In the genomic region with DNA sequence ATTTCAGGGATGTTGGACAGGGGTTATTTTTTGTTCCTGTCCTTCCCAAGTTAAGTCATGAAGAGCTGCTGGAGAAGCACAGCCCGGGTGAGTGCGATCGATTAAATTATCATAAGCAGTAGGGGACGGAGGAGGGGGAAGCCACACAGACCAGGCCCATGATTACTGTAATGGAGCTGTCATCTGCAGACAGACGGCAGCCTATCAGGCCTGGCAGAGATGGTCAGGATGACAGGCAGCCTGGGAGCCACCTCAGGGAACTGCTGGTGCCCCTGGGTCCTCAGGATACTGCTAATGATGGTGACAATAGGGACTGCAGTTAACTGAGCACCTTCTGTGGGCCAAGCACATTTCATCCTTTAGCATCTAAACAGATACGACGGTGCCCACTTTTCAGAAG, we compare ENCODE assay signal across 16 cellular contexts.
DNase-seq lines count a peak whose midpoint lies in the region; ATAC-seq, FAIRE-seq and TF ChIP-seq lines count a peak whose summit lies in the region.
"Had no signal": no experiment of that assay in that cellular context is flagged by ENCODE, and none has a peak within 500 bp of the region (broad histone marks: within the 10 kb centered on the region; RNA-seq: fewer than 3 reads in every experiment).

No MANE protein-coding gene starts in this region.

- H3K9ac ChIP-seq in SK-N-SH = no peak overlapping the region
- no peak overlapping the region for H3K9ac ChIP-seq in K562 (ENCODE audit: insufficient read depth in 1 of 2, low read depth in 2 of 2, low read length in 2 of 2)
- H3K9ac ChIP-seq: BLaER1 treated with 17β-estradiol and CSF1 and Interleukin-3, amounts not matched to agents 10 nM and 100 nM had no signal

- no peak overlapping the region for H3K4me3 ChIP-seq in SK-N-SH (ENCODE audit: low read depth in 2 of 2, low read length in 1 of 2)
- no peak overlapping the region for H3K4me3 ChIP-seq in K562
- H3K4me3 ChIP-seq in esophagus squamous epithelium = no peak overlapping the region
- H3K4me3 ChIP-seq: BLaER1 treated with 17β-estradiol and CSF1 and Interleukin-3, amounts not matched to agents 10 nM and 100 nM; GM12878 had no signal

- TF ChIP-seq RAD21 in SK-N-SH (IDR thresholded peaks at IDR 0.05; ENCODE audit: low read length) (no peak), K562 (CRISPR knock-in tag; conservative IDR thresholded peaks at IDR 0.05 in 1 of 2, IDR thresholded peaks at IDR 0.05 in 1 of 2) (no peak)

- TF ChIP-seq POLR2A in K562 (conservative IDR thresholded peaks at IDR 0.05) = no peak
- no peak for TF ChIP-seq POLR2A in esophagus squamous epithelium (IDR thresholded peaks at IDR 0.05)

- DNase-seq in SK-N-SH (peak; percentile 64), NCI-H2227 treated with DMSO at 0.1 percent for 48 hours (lab: John Stamatoyannopoulos, UW) (peak; percentile 68), K562 (ENCODE audit: extremely low read depth in 1 of 4, low spot score in 3 of 4) (peak in 1 of 4 experiments; percentile 19), esophagus squamous epithelium (lab: John Stamatoyannopoulos, UW) (no peak), iPS-NIHi11 (ENCODE audit: low spot score) (no peak)
- no peak for DNase-seq in activated CD8-positive, alpha-beta memory T cell treated with anti-CD3 and anti-CD28 coated beads for 24 hours
- DNase-seq: 8988T; Calu3; CD8-positive, alpha-beta T cell; GF-D8 had no signal

- H2AFZ ChIP-seq in SK-N-SH (ENCODE audit: low read depth) (no peak overlapping the region), K562 (ENCODE audit: low read depth, low read length) (no peak overlapping the region)

- POLR2A ChIA-PET in SK-N-SH (lab: Yijun Ruan, JAX) = interaction anchor here (0.6 kb wide), 1 partner anchor 823 kb away, joined by 4 read pairs; no protein-coding TSS in a partner anchor
- POLR2A ChIA-PET in K562 (lab: Yijun Ruan, JAX) = interaction anchor here (0.6 kb wide), 2 partner anchors 25 to 134 kb away, joined by 3 to 4 read pairs; no protein-coding TSS in a partner anchor

- H3K27ac ChIP-seq in SK-N-SH (ENCODE audit: low read depth in 2 of 2, low read length in 1 of 2) = no peak overlapping the region
- no peak overlapping the region for H3K27ac ChIP-seq in K562 (ENCODE audit: extremely low read depth, low read depth, low read length)
- H3K27ac ChIP-seq in esophagus squamous epithelium = no peak overlapping the region

- ATAC-seq in SK-N-SH treated with all-trans-retinoic acid at 6 μM for 48 hours (no peak), K562 (peak; percentile 25; the same call in 1 of the 3 replicates), HG03521 (IDR thresholded peaks at IDR 0.05; ENCODE audit: unreplicated experiment) (no peak)
- ATAC-seq: CD8-positive, alpha-beta T cell; GM12878; HCT116 had no signal

- FAIRE-seq in K562 (lab: Jason Lieb, UNC) = no peak
- FAIRE-seq: GM12878, H54 had no signal

- H4K20me1 ChIP-seq in SK-N-SH (ENCODE audit: insufficient read depth) (no peaks in the 10 kb centered on the region), K562 (replicated peaks; ENCODE audit: control insufficient read depth, insufficient read depth, low read length) (no peaks in the 10 kb centered on the region)
- H4K20me1 ChIP-seq: BLaER1 treated with 17β-estradiol and CSF1 and Interleukin-3, amounts not matched to agents 10 nM and 100 nM had no signal

- CTCF ChIA-PET in SK-N-SH (lab: Yijun Ruan, JAX) (interaction anchor here (1.6 kb wide), 1 partner anchor 30 kb away, joined by 4 read pairs; no protein-coding TSS in a partner anchor), K562 (lab: Yijun Ruan, JAX; ENCODE audit: low intra/inter-chr PET ratio) (no interaction called here)

- intact Hi-C loops in K562 (cut with micrococcal nuclease) (no loop called here), esophagus squamous epithelium (cut with DNase I) (no loop called here)

- H3K27me3 ChIP-seq in SK-N-SH (ENCODE audit: insufficient read depth) (no peaks in the 10 kb centered on the region), K562 (ENCODE audit: control insufficient read depth in 2 of 2, insufficient read depth in 2 of 2, low read length in 2 of 2) (peaks cover 6 to 21% of the 10 kb centered on the region in 2 experiments; a peak in 4 of 5 replicates), esophagus squamous epithelium (peaks cover 0 to 16% (median 0%) of the 10 kb centered on the region in 4 donors)
- H3K27me3 ChIP-seq: BLaER1 treated with 17β-estradiol and CSF1 and Interleukin-3, amounts not matched to agents 10 nM and 100 nM had no signal

- H3K36me3 ChIP-seq in SK-N-SH (replicated peaks in 1 of 2; ENCODE audit: control insufficient read depth in 1 of 2, insufficient read depth in 2 of 2, low read length in 1 of 2) = no peaks in the 10 kb centered on the region
- H3K36me3 ChIP-seq in K562 (ENCODE audit: control insufficient read depth, insufficient read depth, low read length) = no peaks in the 10 kb centered on the region
- no peaks in the 10 kb centered on the region for H3K36me3 ChIP-seq in esophagus squamous epithelium
- H3K36me3 ChIP-seq: BLaER1 treated with 17β-estradiol and CSF1 and Interleukin-3, amounts not matched to agents 10 nM and 100 nM had no signal

- TF ChIP-seq CTCF in SK-N-SH (IDR thresholded peaks at IDR 0.05) = no peak
- TF ChIP-seq CTCF in K562 (IDR thresholded peaks at IDR 0.05 in 2 of 3, conservative IDR thresholded peaks at IDR 0.05 in 1 of 3; ENCODE audit: insufficient read depth in 2 of 3, low read depth in 1 of 3, low read length in 3 of 3) = no peak
- TF ChIP-seq CTCF in esophagus squamous epithelium (IDR thresholded peaks at IDR 0.05) = no peak

- H3K79me2 ChIP-seq in SK-N-SH (ENCODE audit: insufficient read depth) (no peaks in the 10 kb centered on the region), K562 (ENCODE audit: control insufficient read depth, insufficient read depth, low read length) (no peaks in the 10 kb centered on the region)

- in situ Hi-C loops in K562 (cut with MboI) = no loop called here

- no peaks in the 10 kb centered on the region for H3K9me1 ChIP-seq in K562 (ENCODE audit: control insufficient read depth, insufficient read depth, low read length)

- H3F3A ChIP-seq in SK-N-SH (replicated peaks; ENCODE audit: insufficient read depth) = no peaks in the 10 kb centered on the region

- H3K9me2 ChIP-seq in SK-N-SH = no peaks in the 10 kb centered on the region

- TF ChIP-seq EP300 in SK-N-SH (IDR thresholded peaks at IDR 0.05; ENCODE audit: borderline replicate concordance in 1 of 2, low read depth in 1 of 2, low read length in 1 of 2) (no peak), K562 (IDR thresholded peaks at IDR 0.05; ENCODE audit: low read length) (no peak)

- 67% methylated on average over 7 of the region's 7 CpGs for WGBS in SK-N-SH (ENCODE audit: low lambda C conversion rate)
- WGBS in K562 (ENCODE audit: insufficient coverage, low coverage, missing lambda C conversion rate) = 7% methylated on average over 7 of the region's 7 CpGs
- 67 to 74% methylated on average over 6 of the region's 7 CpGs for WGBS in esophagus squamous epithelium, 2 donors

- H3K4me1 ChIP-seq in SK-N-SH (ENCODE audit: control insufficient read depth in 1 of 2, insufficient read depth in 2 of 2, low read depth in 1 of 2, low read length in 1 of 2) (peaks cover 0 to 16% of the 10 kb centered on the region in 2 experiments; a peak in 1 of 4 replicates), K562 (replicated peaks in 1 of 2; ENCODE audit: control insufficient read depth in 2 of 2, insufficient read depth in 2 of 2, low read length in 2 of 2) (no peaks in the 10 kb centered on the region; a peak in 1 of 5 replicates), esophagus squamous epithelium (no peaks in the 10 kb centered on the region)

- no peaks in the 10 kb centered on the region for H3K9me3 ChIP-seq in SK-N-SH
- no peaks in the 10 kb centered on the region for H3K9me3 ChIP-seq in K562 (replicated peaks; ENCODE audit: control insufficient read depth, insufficient read depth, low read depth, low read length)
- H3K9me3 ChIP-seq in esophagus squamous epithelium = no peaks in the 10 kb centered on the region
- H3K9me3 ChIP-seq: BLaER1 treated with 17β-estradiol and CSF1 and Interleukin-3, amounts not matched to agents 10 nM and 100 nM had no signal

- BruUV-seq in K562 (replicated peaks; lab: Mats Ljungman, UMichigan) = no TSS peak

- H3K4me2 ChIP-seq in SK-N-SH (no peak overlapping the region), K562 (ENCODE audit: insufficient read depth, low read length) (no peak overlapping the region)

TF ChIP-seq in SK-N-SH, 30 proteins besides CTCF, POLR2A, EP300 and RAD21 (continues in another document):
- no peak for TF ChIP-seq EZH2phosphoT487 (IDR thresholded peaks at IDR 0.05; ENCODE audit: borderline replicate concordance, low read depth)
- no peak for TF ChIP-seq JUND (IDR thresholded peaks at IDR 0.05)
- no peak for TF ChIP-seq RCOR1 (IDR thresholded peaks at IDR 0.05; ENCODE audit: low read length)
- no peak for TF ChIP-seq FOXJ3 (CRISPR knock-in tag; IDR thresholded peaks at IDR 0.05)
- TF ChIP-seq FOXM1 (IDR thresholded peaks at IDR 0.05; ENCODE audit: low read depth) = no peak

TF ChIP-seq in K562, 482 proteins besides CTCF, POLR2A, EP300 and RAD21 (continues in another document):
- TF ChIP-seq BCOR (IDR thresholded peaks at IDR 0.05) = no peak
- TF ChIP-seq ZC3H11A (IDR thresholded peaks at IDR 0.05; ENCODE audit: low read depth, low read length) = no peak
- no peak for TF ChIP-seq ZKSCAN3 (CRISPR knock-in tag; IDR thresholded peaks at IDR 0.05)
- TF ChIP-seq POLR2G (IDR thresholded peaks at IDR 0.05; ENCODE audit: low read depth, low read length) = no peak
- no peak for TF ChIP-seq CREB3L1 (IDR thresholded peaks at IDR 0.05; ENCODE audit: borderline replicate concordance, low read depth)
- TF ChIP-seq, protein P1, sequence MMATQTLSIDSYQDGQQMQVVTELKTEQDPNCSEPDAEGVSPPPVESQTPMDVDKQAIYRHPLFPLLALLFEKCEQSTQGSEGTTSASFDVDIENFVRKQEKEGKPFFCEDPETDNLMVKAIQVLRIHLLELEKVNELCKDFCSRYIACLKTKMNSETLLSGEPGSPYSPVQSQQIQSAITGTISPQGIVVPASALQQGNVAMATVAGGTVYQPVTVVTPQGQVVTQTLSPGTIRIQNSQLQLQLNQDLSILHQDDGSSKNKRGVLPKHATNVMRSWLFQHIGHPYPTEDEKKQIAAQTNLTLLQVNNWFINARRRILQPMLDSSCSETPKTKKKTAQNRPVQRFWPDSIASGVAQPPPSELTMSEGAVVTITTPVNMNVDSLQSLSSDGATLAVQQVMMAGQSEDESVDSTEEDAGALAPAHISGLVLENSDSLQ (IDR thresholded peaks at IDR 0.05) = no peak
- no peak for TF ChIP-seq ZNF507 (tag; conservative IDR thresholded peaks at IDR 0.05)
- TF ChIP-seq ZNF239 (CRISPR knock-in tag; IDR thresholded peaks at IDR 0.05) = no peak

Comparison
In these comparisons a context has a peak if more than half of its experiments do, and no peak if none do; other contexts are left out.
1. DNase-seq: peak in SK-N-SH (single experiment) and NCI-H2227 treated with DMSO at 0.1 percent for 48 hours (single experiment); none in esophagus squamous epithelium (single experiment), iPS-NIHi11 (single experiment) and activated CD8-positive, alpha-beta memory T cell treated with anti-CD3 and anti-CD28 coated beads for 24 hours (single experiment).